In genomic region chr10:127158663-127159062, GRCh38 we compare ENCODE assay signal across 2 cellular contexts.
A peak's percentile ranks its signal among the peaks of the same experiment; 100 is the strongest.
TF ChIP-seq lines count a peak whose summit lies in the region.

No MANE protein-coding gene starts in this region.

TF ChIP-seq in HepG2, 621 proteins besides CTCF, POLR2A, EP300 and RAD21:
- TF ChIP-seq ZBTB3 (CRISPR knock-in tag; IDR thresholded peaks at IDR 0.05; ENCODE audit: borderline replicate concordance, low read depth) (no peak), ZFP41 (CRISPR knock-in tag; IDR thresholded peaks at IDR 0.05; ENCODE audit: borderline replicate concordance) (no peak), KAT8 (CRISPR knock-in tag; IDR thresholded peaks at IDR 0.05) (no peak), REST (IDR thresholded peaks at IDR 0.05; ENCODE audit: borderline replicate concordance in 1 of 2, low read depth in 1 of 2, low read length in 2 of 2) (peak; percentile 15 to 89), MIER2 (CRISPR knock-in tag; IDR thresholded peaks at IDR 0.05) (peak; percentile 72; the same call in 1 of the 2 replicates)

TF ChIP-seq in PFSK-1, 5 proteins besides CTCF, POLR2A, EP300 and RAD21:
- TF ChIP-seq REST (IDR thresholded peaks at IDR 0.05; ENCODE audit: insufficient read depth in 1 of 2, low read depth in 2 of 2, low read length in 2 of 2) (peak; percentile 52 to 84; a peak in 3 of 4 replicates), FOXP2 (optimal IDR thresholded peaks at IDR 0.05; ENCODE audit: borderline replicate concordance, extremely low read depth, extremely low read length, insufficient read depth) (no peak)
TF ChIP-seq in PFSK-1: peak in this region for 1.
